1 cellular context compared by ENCODE assay signal in genomic region chr6:43497694-43498093, GRCh38.
TF ChIP-seq lines count a peak whose summit lies in the region.

No MANE protein-coding gene starts in this region.

TF ChIP-seq in IMR-90, 13 proteins besides CTCF, POLR2A, EP300 and RAD21:
- no peak for TF ChIP-seq BHLHE40 (IDR thresholded peaks at IDR 0.05; ENCODE audit: low read depth, low read length)
- no peak for TF ChIP-seq NFE2L2 (IDR thresholded peaks at IDR 0.05; ENCODE audit: low read depth, low read length)
- TF ChIP-seq CEBPB (IDR thresholded peaks at IDR 0.05; ENCODE audit: low read depth, low read length): no peak
- TF ChIP-seq, protein P1, sequence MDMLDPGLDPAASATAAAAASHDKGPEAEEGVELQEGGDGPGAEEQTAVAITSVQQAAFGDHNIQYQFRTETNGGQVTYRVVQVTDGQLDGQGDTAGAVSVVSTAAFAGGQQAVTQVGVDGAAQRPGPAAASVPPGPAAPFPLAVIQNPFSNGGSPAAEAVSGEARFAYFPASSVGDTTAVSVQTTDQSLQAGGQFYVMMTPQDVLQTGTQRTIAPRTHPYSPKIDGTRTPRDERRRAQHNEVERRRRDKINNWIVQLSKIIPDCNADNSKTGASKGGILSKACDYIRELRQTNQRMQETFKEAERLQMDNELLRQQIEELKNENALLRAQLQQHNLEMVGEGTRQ (IDR thresholded peaks at IDR 0.05; ENCODE audit: low read depth, low read length): no peak
- TF ChIP-seq MAZ (IDR thresholded peaks at IDR 0.05; ENCODE audit: borderline replicate concordance, low read depth, low read length): no peak
- no peak for TF ChIP-seq MAFK (IDR thresholded peaks at IDR 0.05; ENCODE audit: low read depth, low read length)
- TF ChIP-seq CHD1 (IDR thresholded peaks at IDR 0.05; ENCODE audit: low read depth, low read length): no peak
- no peak for TF ChIP-seq FOS (IDR thresholded peaks at IDR 0.05; ENCODE audit: low read depth, low read length)
- no peak for TF ChIP-seq RFX5 (IDR thresholded peaks at IDR 0.05; ENCODE audit: low read depth, low read length)
- TF ChIP-seq RCOR1 (IDR thresholded peaks at IDR 0.05; ENCODE audit: insufficient replicate concordance, low read length): no peak
- TF ChIP-seq MXI1 (IDR thresholded peaks at IDR 0.05; ENCODE audit: borderline replicate concordance, low read depth, low read length): no peak
- no peak for TF ChIP-seq ELK1 (IDR thresholded peaks at IDR 0.05; ENCODE audit: borderline replicate concordance, low read depth, low read length)
